In the genomic region with DNA sequence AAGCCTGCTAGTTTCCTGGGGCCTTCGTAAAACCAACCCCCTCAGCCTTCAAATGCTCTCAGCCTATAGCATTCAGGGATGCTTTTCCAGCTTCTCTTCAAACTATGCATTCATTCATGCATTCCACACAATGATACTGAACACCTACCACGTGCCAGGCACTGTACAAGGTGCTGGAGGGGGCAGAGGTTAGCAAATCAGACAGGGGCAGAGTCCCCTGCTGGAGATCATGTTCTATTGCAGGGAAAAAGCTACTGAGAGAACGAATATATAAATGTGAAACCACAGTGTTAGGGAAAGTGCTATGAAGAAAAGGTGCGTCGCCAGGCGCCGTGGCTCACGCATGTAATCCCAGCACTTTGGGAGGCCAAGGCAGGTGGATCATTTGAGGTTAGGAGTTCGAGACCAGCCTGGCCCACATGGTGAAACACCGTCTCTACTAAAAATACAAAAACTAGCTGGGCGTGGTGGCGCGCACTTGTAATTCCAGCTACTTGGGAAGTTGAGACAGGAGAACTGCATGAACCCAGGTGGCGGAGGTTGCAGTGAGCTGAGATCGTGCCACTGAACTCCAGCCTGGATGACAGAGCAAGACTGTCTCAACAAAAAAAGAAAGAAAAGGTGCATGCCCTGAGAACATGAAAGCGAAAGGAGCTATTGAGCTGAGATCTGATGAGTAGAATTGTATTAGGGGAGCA, we compare ENCODE assay signal across 20 cellular contexts.
"Had no signal": no experiment of that assay in that cellular context is flagged by ENCODE, and none has a peak within 500 bp of the region (broad histone marks: within the 10 kb centered on the region; RNA-seq: fewer than 3 reads in every experiment).

No MANE protein-coding gene starts in this region.

- H3K4me3 Mint-ChIP-seq: activated CD4-positive, alpha-beta memory T cell treated with anti-CD3 and anti-CD28 coated beads, Interleukin-2, amount 10 ng/mL, durations not matched to agents 7 days and 5 days; effector memory CD8-positive, alpha-beta T cell; immature natural killer cell; naive B cell; stimulated activated naive B cell treated with anti-CD40 and anti-IgM and Interleukin-4, amounts not matched to agents 10 μg/mL and 1 μg/mL and 100 μg/mL, for 72 hours; T-helper 2 cell treated with Interferon-gamma antibody and Interleukin-4, amounts not matched to agents 5 μg/mL and 100 μg/mL, for 36 hours had no signal

- H3K4me1 ChIP-seq: psoas muscle, spleen had no signal

- H3K27ac Mint-ChIP-seq: activated CD4-positive, alpha-beta memory T cell treated with anti-CD3 and anti-CD28 coated beads, Interleukin-2, amount 10 ng/mL, durations not matched to agents 7 days and 5 days; effector memory CD8-positive, alpha-beta T cell; immature natural killer cell; stimulated activated naive B cell treated with anti-CD40 and anti-IgM and Interleukin-4, amounts not matched to agents 10 μg/mL and 1 μg/mL and 100 μg/mL, for 72 hours; T-helper 2 cell treated with Interferon-gamma antibody and Interleukin-4, amounts not matched to agents 5 μg/mL and 100 μg/mL, for 36 hours had no signal

- H3K27ac ChIP-seq: psoas muscle, spleen had no signal

- ATAC-seq: effector memory CD8-positive, alpha-beta T cell; left cardiac atrium; psoas muscle; sciatic nerve; stimulated activated naive B cell treated with anti-CD40 and anti-IgM and Interleukin-4, amounts not matched to agents 10 μg/mL and 1 μg/mL and 100 μg/mL, for 72 hours had no signal

- H3K4me1 Mint-ChIP-seq: activated CD4-positive, alpha-beta memory T cell treated with anti-CD3 and anti-CD28 coated beads, Interleukin-2, amount 10 ng/mL, durations not matched to agents 7 days and 5 days; immature natural killer cell; naive B cell; stimulated activated naive B cell treated with anti-CD40 and anti-IgM and Interleukin-4, amounts not matched to agents 10 μg/mL and 1 μg/mL and 100 μg/mL, for 72 hours had no signal

- H3K4me3 ChIP-seq: lung, psoas muscle, spleen had no signal

- H3K36me3 Mint-ChIP-seq: immature natural killer cell, naive B cell had no signal

- H3K9me3 Mint-ChIP-seq: immature natural killer cell; T-helper 2 cell treated with Interferon-gamma antibody and Interleukin-4, amounts not matched to agents 5 μg/mL and 100 μg/mL, for 36 hours had no signal

- H3K27me3 ChIP-seq: spleen had no signal

- H3K36me3 ChIP-seq: spleen had no signal

- DNase-seq: activated CD4-positive, alpha-beta memory T cell treated with anti-CD3 and anti-CD28 coated beads, Interleukin-2, amount 10 ng/mL, durations not matched to agents 7 days and 5 days; activated CD8-positive, alpha-beta memory T cell treated with anti-CD3 and anti-CD28 coated beads, Interleukin-2, amount 50 U/mL, for 48 hours; activated naive CD4-positive, alpha-beta T cell treated with Interleukin-2 at 50 U/mL for 16 hours; caudate nucleus; cortex of kidney; effector memory CD8-positive, alpha-beta T cell; erythroblast; immature natural killer cell; left cardiac atrium; naive B cell; psoas muscle; spleen; stimulated activated CD4-positive, alpha-beta T cell treated with anti-CD3 and anti-CD28 coated beads, Interleukin-1b, Interleukin-23, amount 100 ng/mL, for 48 hours; stimulated activated naive B cell treated with anti-CD40 and anti-IgM and Interleukin-4, amounts not matched to agents 10 μg/mL and 1 μg/mL and 100 μg/mL, for 72 hours; substantia nigra; SW 1271; trophoblast cell had no signal

- H3K27me3 Mint-ChIP-seq: activated CD4-positive, alpha-beta memory T cell treated with anti-CD3 and anti-CD28 coated beads, Interleukin-2, amount 10 ng/mL, durations not matched to agents 7 days and 5 days; naive B cell; stimulated activated naive B cell treated with anti-CD40 and anti-IgM and Interleukin-4, amounts not matched to agents 10 μg/mL and 1 μg/mL and 100 μg/mL, for 72 hours had no signal

- H3K9me3 ChIP-seq: psoas muscle had no signal
